8 cellular contexts compared by ENCODE assay signal in genomic region chr19:41691268-41691970, GRCh38. TPM values are rescaled to one million over a fixed set of nuclear protein-coding genes. Genes with fewer than 3 reads are reported as not detected.
DNase-seq lines count a peak whose midpoint lies in the region; ATAC-seq, FAIRE-seq and TF ChIP-seq lines count a peak whose summit lies in the region.

No MANE protein-coding gene starts in this region.

- peaks cover 0 to 5% of the 10 kb centered on the region in 2 donors for H3K27me3 ChIP-seq in small intestine (ENCODE audit: control insufficient read depth in 2 of 2, insufficient read depth in 2 of 2, low read length in 2 of 2)

- DNase-seq in stimulated activated CD4-positive, alpha-beta T cell treated with anti-CD3 and anti-CD28 coated beads, Interleukin-15, amount 100 ng/mL, for 24 hours, result peak; percentile 52
- no peak for DNase-seq in stimulated activated CD4-positive, alpha-beta T cell treated with anti-CD3 and anti-CD28 coated beads, Interleukin-12 subunit alpha, Interleukin-12 subunit beta, amount 100 ng/mL, for 4 hours
- peak; percentile 34 for DNase-seq in NCI-H748 treated with DMSO at 0.1 percent for 48 hours (lab: John Stamatoyannopoulos, UW)
- peak; percentile 15 for DNase-seq in choroid plexus epithelial cell (ENCODE audit: low read depth)
- peak; percentile 33 for DNase-seq in small intestine
- no peak for DNase-seq in HK-2 (ENCODE audit: unreplicated experiment)
- DNase-seq in activated gamma-delta T cell (lab: John Stamatoyannopoulos, UW), result no peak

- H3K27ac ChIP-seq in small intestine (ENCODE audit: low read depth in 1 of 2, low read length in 1 of 2), result no peak overlapping the region

- no peaks in the 10 kb centered on the region for H3K4me1 ChIP-seq in small intestine (ENCODE audit: control insufficient read depth in 2 of 2, insufficient read depth in 1 of 2, low read depth in 1 of 2, low read length in 1 of 2)

- no peaks in the 10 kb centered on the region for H3K9me3 ChIP-seq in small intestine (ENCODE audit: control insufficient read depth, low read depth)

- FAIRE-seq in small intestine (lab: Jason Lieb, UNC), result no peak

- no peaks in the 10 kb centered on the region for H3K36me3 ChIP-seq in small intestine (ENCODE audit: control insufficient read depth in 2 of 2, insufficient read depth in 2 of 2, low read length in 2 of 2)

- peak; percentile 66 for TF ChIP-seq CTCF in choroid plexus epithelial cell (conservative IDR thresholded peaks at IDR 0.05; ENCODE audit: low read depth, low read length)

- H3K4me3 ChIP-seq in choroid plexus epithelial cell (ENCODE audit: low read depth, low read length) (no peak overlapping the region), small intestine (ENCODE audit: low read depth in 1 of 2, low read length in 2 of 2) (no peak overlapping the region)

- no peak for ATAC-seq in HG02981 (IDR thresholded peaks at IDR 0.05; ENCODE audit: unreplicated experiment)

- 29 to 33% (median 29%) methylated on average over 20 of the region's 20 CpGs for WGBS in small intestine, 3 donors

RNA-seq across cellular contexts. Expression of gene CEACAM7, which starts 3.3 kb away (rescaled TPM):
- under 1 TPM in 1 of 3 donors, not detected in 2; 0.33 TPM for polyA plus RNA-seq in small intestine

RNA-seq across cellular contexts. Expression of gene CEACAM5, which starts 17.0 kb away (rescaled TPM):
- 10 to 100 TPM in 1 of 3 donors, 1 to 10 TPM in 2; 2.7 to 32.4 (median 3.1) TPM for polyA plus RNA-seq in small intestine

Comparison
In these comparisons a context has a peak if more than half of its experiments do, and no peak if none do; other contexts are left out.
1. DNase-seq: peak in stimulated activated CD4-positive, alpha-beta T cell treated with anti-CD3 and anti-CD28 coated beads, Interleukin-15, amount 100 ng/mL, for 24 hours (single experiment), NCI-H748 treated with DMSO at 0.1 percent for 48 hours (single experiment), choroid plexus epithelial cell (single experiment) and small intestine (single experiment); none in stimulated activated CD4-positive, alpha-beta T cell treated with anti-CD3 and anti-CD28 coated beads, Interleukin-12 subunit alpha, Interleukin-12 subunit beta, amount 100 ng/mL, for 4 hours (single experiment), HK-2 (single experiment) and activated gamma-delta T cell (single experiment).